ENCODE assay signal across 26 cellular contexts in the genomic region with DNA sequence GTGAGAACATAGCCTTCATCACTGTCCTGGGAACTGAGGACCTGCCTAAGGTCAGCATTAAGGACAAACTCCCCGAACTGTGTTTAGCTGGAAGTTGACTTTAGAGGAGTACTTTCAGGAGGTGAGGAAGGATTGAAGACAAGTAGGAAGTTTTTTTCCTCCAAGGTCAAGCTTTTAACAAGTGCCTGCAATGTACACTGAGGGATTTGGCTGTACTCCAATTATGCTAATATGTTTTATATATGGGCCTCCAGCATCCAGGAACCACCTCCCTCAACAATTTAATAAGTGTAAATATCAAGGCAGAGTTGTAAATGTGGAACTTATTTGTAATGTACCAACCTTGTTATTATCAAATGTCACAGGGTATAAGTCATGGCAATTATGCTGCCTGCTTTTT.
"Had no signal": no experiment of that assay in that cellular context is flagged by ENCODE, and none has a peak within 500 bp of the region (broad histone marks: within the 10 kb centered on the region; RNA-seq: fewer than 3 reads in every experiment).

No MANE protein-coding gene starts in this region.

- H3K9me3 ChIP-seq: psoas muscle, right lobe of liver, suprapubic skin, thyroid gland, upper lobe of left lung, vagina had no signal

- FAIRE-seq: endothelial cell of umbilical vein, kidney had no signal

- H3K4me3 Mint-ChIP-seq: endodermal cell; naive thymus-derived CD4-positive, alpha-beta T cell; nephron progenitor cell; stimulated activated effector memory CD8-positive, alpha-beta T cell treated with anti-CD3 and anti-CD28 coated beads, Interleukin-12 subunit alpha, Interleukin-12 subunit beta, amount 100 ng/mL, for 72 hours had no signal

- H3K36me3 ChIP-seq: right lobe of liver, suprapubic skin, thyroid gland, upper lobe of left lung, vagina had no signal

- H3K4me3 ChIP-seq: hepatocyte, lung, psoas muscle, right lobe of liver, suprapubic skin, thyroid gland, upper lobe of left lung, vagina had no signal

- H3K4me1 ChIP-seq: foreskin keratinocyte, psoas muscle, right lobe of liver, suprapubic skin, thyroid gland, upper lobe of left lung, vagina had no signal

- H3K27me3 Mint-ChIP-seq: naive thymus-derived CD4-positive, alpha-beta T cell had no signal

- H3K27ac ChIP-seq: foreskin keratinocyte, hepatocyte, psoas muscle, right lobe of liver, suprapubic skin, thyroid gland, upper lobe of left lung, vagina had no signal

- H3K27ac Mint-ChIP-seq: endodermal cell; naive thymus-derived CD4-positive, alpha-beta T cell; nephron progenitor cell; stimulated activated effector memory CD8-positive, alpha-beta T cell treated with anti-CD3 and anti-CD28 coated beads, Interleukin-12 subunit alpha, Interleukin-12 subunit beta, amount 100 ng/mL, for 72 hours had no signal

- H3K9me3 Mint-ChIP-seq: endodermal cell; naive thymus-derived CD4-positive, alpha-beta T cell; nephron progenitor cell; stimulated activated effector memory CD8-positive, alpha-beta T cell treated with anti-CD3 and anti-CD28 coated beads, Interleukin-12 subunit alpha, Interleukin-12 subunit beta, amount 100 ng/mL, for 72 hours had no signal

- H3K36me3 Mint-ChIP-seq: naive thymus-derived CD4-positive, alpha-beta T cell; stimulated activated effector memory CD8-positive, alpha-beta T cell treated with anti-CD3 and anti-CD28 coated beads, Interleukin-12 subunit alpha, Interleukin-12 subunit beta, amount 100 ng/mL, for 72 hours had no signal

- ATAC-seq: foreskin keratinocyte; left cardiac atrium; left ventricle myocardium superior; naive thymus-derived CD4-positive, alpha-beta T cell; psoas muscle; right lobe of liver; stimulated activated effector memory CD8-positive, alpha-beta T cell treated with anti-CD3 and anti-CD28 coated beads, Interleukin-12 subunit alpha, Interleukin-12 subunit beta, amount 100 ng/mL, for 72 hours; stimulated activated naive CD8-positive, alpha-beta T cell treated with anti-CD3 and anti-CD28 coated beads, Interleukin-15, Interleukin-2, amounts not matched to agents 100 U/mL and 50 U/mL, for 24 hours had no signal

- H3K4me1 Mint-ChIP-seq: naive thymus-derived CD4-positive, alpha-beta T cell; nephron progenitor cell; stimulated activated effector memory CD8-positive, alpha-beta T cell treated with anti-CD3 and anti-CD28 coated beads, Interleukin-12 subunit alpha, Interleukin-12 subunit beta, amount 100 ng/mL, for 72 hours had no signal

- H3K4me2 ChIP-seq: hepatocyte had no signal

- DNase-seq: effector CD4-positive, alpha-beta T cell; endodermal cell; erythroblast; foreskin keratinocyte; head of caudate nucleus; kidney; left cardiac atrium; left ventricle myocardium superior; mesenchymal stem cell; midbrain; naive thymus-derived CD4-positive, alpha-beta T cell; nephron progenitor cell; psoas muscle; retina; right lobe of liver; stimulated activated CD4-positive, alpha-beta T cell treated with anti-CD3 and anti-CD28 coated beads, Interleukin-4, amount 100 ng/mL, for 1 hour; stimulated activated CD8-positive, alpha-beta memory T cell treated with anti-CD3 and anti-CD28 coated beads, Interleukin-4, amount 100 ng/mL, for 48 hours; stimulated activated naive CD8-positive, alpha-beta T cell treated with anti-CD3 and anti-CD28 coated beads, Interleukin-15, Interleukin-2, amounts not matched to agents 100 U/mL and 50 U/mL, for 24 hours; thyroid gland; upper lobe of left lung had no signal
